8 cellular contexts compared by ENCODE assay signal in the genomic region with DNA sequence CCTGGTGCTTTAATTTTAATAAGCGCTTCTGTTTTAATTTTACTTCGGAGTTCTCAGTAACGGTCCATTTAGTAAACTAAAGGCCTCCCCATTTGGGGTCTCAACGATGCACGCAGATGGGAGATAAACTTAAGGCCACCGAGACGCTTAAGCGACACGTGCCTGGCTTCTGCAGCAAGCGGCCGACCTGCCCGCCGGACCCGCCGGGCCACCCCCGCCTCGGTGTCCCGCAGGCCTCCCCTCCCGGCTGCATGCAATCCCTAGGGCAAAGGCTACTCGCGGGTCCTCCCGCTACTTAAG. TPM values are rescaled to one million over a fixed set of nuclear protein-coding genes. Genes with fewer than 3 reads are reported as not detected.
DNase-seq lines count a peak whose midpoint lies in the region; ATAC-seq and TF ChIP-seq lines count a peak whose summit lies in the region.

No MANE protein-coding gene starts in this region.

- DNase-seq in AG09309 (ENCODE audit: low read depth), result no peak
- DNase-seq in SK-N-MC (ENCODE audit: low read depth, low spot score), result no peak
- DNase-seq in right cardiac atrium, result no peak
- no peak for DNase-seq in spleen
- no peak for DNase-seq in iPS-NIHi7 (ENCODE audit: extremely low spot score)
- no peak for DNase-seq in KBM-7
- DNase-seq in medulla oblongata (ENCODE audit: extremely low spot score), result no peak

- H3K4me3 ChIP-seq in AG09309 (ENCODE audit: control insufficient read depth, low read depth, low read length) (peak overlapping the region; percentile 75), SK-N-MC (peak overlapping the region; percentile 79), right cardiac atrium (ENCODE audit: low read length) (peak overlapping the region; percentile 58), spleen (peak overlapping the region; percentile 77 to 99 (median 90))

- ATAC-seq in GM21825 (IDR thresholded peaks at IDR 0.05; ENCODE audit: unreplicated experiment) (peak; percentile 9), right cardiac atrium (no peak)

- H3K27me3 ChIP-seq in right cardiac atrium (ENCODE audit: control insufficient read depth, insufficient read depth) (no peaks in the 10 kb centered on the region), spleen (replicated peaks in 1 of 7) (no peaks in the 10 kb centered on the region)

- H3K36me3 ChIP-seq in SK-N-MC (ENCODE audit: insufficient read depth, low read length), result no peaks in the 10 kb centered on the region
- no peaks in the 10 kb centered on the region for H3K36me3 ChIP-seq in spleen

- intact Hi-C loops in right cardiac atrium (cut with DNase I) (no loop called here), spleen (cut with DNase I; ENCODE audit: low total_unique reads) (no loop called here)

- H3K4me1 ChIP-seq in right cardiac atrium (ENCODE audit: control insufficient read depth, insufficient read depth, low read length), result no peaks in the 10 kb centered on the region
- peaks cover 0 to 26% (median 4%) of the 10 kb centered on the region in 6 donors for H3K4me1 ChIP-seq in spleen

- no peaks in the 10 kb centered on the region for H3K9me3 ChIP-seq in SK-N-MC (ENCODE audit: low read depth, low read length)
- no peaks in the 10 kb centered on the region for H3K9me3 ChIP-seq in right cardiac atrium (ENCODE audit: control insufficient read depth, low read length)
- no peaks in the 10 kb centered on the region for H3K9me3 ChIP-seq in spleen

- H3K9ac ChIP-seq in SK-N-MC (ENCODE audit: insufficient read length), result peak overlapping the region; percentile 35

- under 1% methylated on average over 22 of the region's 22 CpGs for WGBS in right cardiac atrium
- 0 to 1% (median 1%) methylated on average over 8 to 22 of the region's 22 CpGs for WGBS in spleen, 5 donors

- in situ Hi-C loops in KBM-7 (cut with MboI; ENCODE audit: low pct_unique_long_range_greater_than_20kb, low sequenced_read_pairs), result no loop called here

- no peak for TF ChIP-seq POLR2A in spleen (IDR thresholded peaks at IDR 0.05)

- H3K27ac ChIP-seq in SK-N-MC, result no peak overlapping the region
- peak overlapping the region; percentile 53 for H3K27ac ChIP-seq in right cardiac atrium (ENCODE audit: low read length)
- H3K27ac ChIP-seq in spleen, result peak overlapping the region in 7 of 8 donors; percentile 46 to 83 (median 76)

- no peak for TF ChIP-seq CTCF in AG09309 (IDR thresholded peaks at IDR 0.05; ENCODE audit: control insufficient read depth, insufficient read depth, low read depth, low read length, missing control alignments)
- TF ChIP-seq CTCF in spleen (IDR thresholded peaks at IDR 0.05 in 8 of 11, conservative IDR thresholded peaks at IDR 0.05 in 3 of 11), result no peak

RNA-seq across cellular contexts. Expression of a gene that starts 0.6 kb away (rescaled TPM):
- 10 to 100 TPM; 23.4 to 32.3 (median 30.3) TPM for total RNA-seq in right cardiac atrium
- 32.0 TPM for polyA plus RNA-seq in right cardiac atrium
- total RNA-seq in spleen, result 10 to 100 TPM in 1 of 7 donors, 1 to 10 TPM in 6; 7.3 to 12.9 (median 7.6) TPM
- 10 to 100 TPM in 1 of 3 donors, 1 to 10 TPM in 2; 8.3 to 14.8 (median 10.0) TPM for polyA plus RNA-seq in spleen

RNA-seq across cellular contexts. Expression of a gene that starts 18.6 kb away (rescaled TPM):
- total RNA-seq in right cardiac atrium (under 1 TPM in 2 of 4 donors, not detected in 2; 0.47 to 0.97 TPM), spleen (1 to 10 TPM in 2 of 7 donors, under 1 TPM in 1, not detected in 4; 0.91 to 1.1 (median 1.1) TPM)
- polyA plus RNA-seq in right cardiac atrium (0.52 TPM), spleen (under 1 TPM; 0.24 to 0.38 (median 0.26) TPM)

RNA-seq across cellular contexts. Expression of a gene that starts 60.0 kb away (rescaled TPM):
- total RNA-seq in right cardiac atrium, result 10 to 100 TPM; 19.9 to 25.7 (median 22.1) TPM
- polyA plus RNA-seq in right cardiac atrium, result 9.4 TPM
- 10 to 100 TPM; 21.0 to 34.3 (median 29.0) TPM for total RNA-seq in spleen
- 10 to 100 TPM in 2 of 3 donors, 1 to 10 TPM in 1; 9.7 to 11.3 (median 10.6) TPM for polyA plus RNA-seq in spleen
